8 cellular contexts compared by ENCODE assay signal in genomic region chr16:85490971-85491771, GRCh38.
DNase-seq lines count a peak whose midpoint lies in the region; ATAC-seq, FAIRE-seq and TF ChIP-seq lines count a peak whose summit lies in the region.

No MANE protein-coding gene starts in this region.

- H3K4me1 Mint-ChIP-seq in stimulated activated naive CD8-positive, alpha-beta T cell treated with anti-CD3 and anti-CD28 coated beads, Interleukin-15, Interleukin-2, amounts not matched to agents 100 ng/mL and 50 ng/mL, for 24 hours (ENCODE audit: low read depth): peaks cover 16% of the 10 kb centered on the region

- no peak overlapping the region for H3K9ac ChIP-seq in keratinocyte (ENCODE audit: control insufficient read depth, extremely low read depth, insufficient read depth, low read length)

- H2AFZ ChIP-seq in keratinocyte (ENCODE audit: control insufficient read depth, low read length): no peak overlapping the region

- DNase-seq in AML-193 (lab: John Stamatoyannopoulos, UW): peak; percentile 8
- peak; percentile 76 for DNase-seq in KBM-7
- peak; percentile 16 for DNase-seq in activated T-cell treated with anti-CD3 and anti-CD28 coated beads for 24 hours (ENCODE audit: low read depth)
- no peak for DNase-seq in keratinocyte (ENCODE audit: low read depth, low spot score)
- no peak for DNase-seq in NCI-H187 treated with DMSO at 0.1 percent for 48 hours (lab: John Stamatoyannopoulos, UW)

- no peaks in the 10 kb centered on the region for H3K9me1 ChIP-seq in keratinocyte (ENCODE audit: control insufficient read depth, extremely low read depth, insufficient read depth, low read length)

- no peaks in the 10 kb centered on the region for H3K9me3 Mint-ChIP-seq in stimulated activated naive CD8-positive, alpha-beta T cell treated with anti-CD3 and anti-CD28 coated beads, Interleukin-15, Interleukin-2, amounts not matched to agents 100 ng/mL and 50 ng/mL, for 24 hours

- peaks cover 8% of the 10 kb centered on the region for H3K4me1 ChIP-seq in keratinocyte (ENCODE audit: control insufficient read depth, extremely low read depth, insufficient read depth, low read length)

- ATAC-seq in GM21367 (IDR thresholded peaks at IDR 0.05; ENCODE audit: unreplicated experiment) (no peak), GM21529 (IDR thresholded peaks at IDR 0.05; ENCODE audit: unreplicated experiment) (no peak)

- dilution Hi-C loops in keratinocyte (cut with MboI; ENCODE audit: extremely low pct_ligation_motif_present, low sequenced_read_pairs): no loop called here

- peaks cover 2% of the 10 kb centered on the region for H4K20me1 ChIP-seq in keratinocyte (ENCODE audit: control insufficient read depth, extremely low read depth, insufficient read depth, low read length)

- in situ Hi-C loops in KBM-7 (cut with MboI; ENCODE audit: low pct_unique_long_range_greater_than_20kb, low sequenced_read_pairs): no loop called here

- TF ChIP-seq CTCF in keratinocyte (optimal IDR thresholded peaks at IDR 0.05 in 1 of 3, IDR thresholded peaks at IDR 0.05 in 1 of 3, conservative IDR thresholded peaks at IDR 0.05 in 1 of 3; ENCODE audit: extremely low read depth in 1 of 3, insufficient read depth in 2 of 3, low read length in 3 of 3): peak; percentile 66 to 90 (median 72)

- no peaks in the 10 kb centered on the region for H3K36me3 ChIP-seq in keratinocyte (ENCODE audit: control insufficient read depth in 2 of 2, extremely low read depth in 1 of 2, insufficient read depth in 2 of 2, low read length in 2 of 2)

- peak overlapping the region; percentile 31 for H3K27ac Mint-ChIP-seq in stimulated activated naive CD8-positive, alpha-beta T cell treated with anti-CD3 and anti-CD28 coated beads, Interleukin-15, Interleukin-2, amounts not matched to agents 100 ng/mL and 50 ng/mL, for 24 hours

- H3K79me2 ChIP-seq in keratinocyte (ENCODE audit: control insufficient read depth, insufficient read depth, low read length): no peaks in the 10 kb centered on the region

- H3K4me2 ChIP-seq in keratinocyte (ENCODE audit: control insufficient read depth, extremely low read depth, insufficient read depth, low read depth, low read length): no peak overlapping the region

- no peak for FAIRE-seq in keratinocyte (lab: Jason Lieb, UNC)

- no peak overlapping the region for H3K4me3 ChIP-seq in keratinocyte (ENCODE audit: control insufficient read depth in 2 of 3, extremely low read depth in 1 of 3, insufficient read depth in 2 of 3, low read depth in 1 of 3, low read length in 3 of 3)

- H3K4me3 Mint-ChIP-seq in stimulated activated naive CD8-positive, alpha-beta T cell treated with anti-CD3 and anti-CD28 coated beads, Interleukin-15, Interleukin-2, amounts not matched to agents 100 ng/mL and 50 ng/mL, for 24 hours: no peak overlapping the region

- no peaks in the 10 kb centered on the region for H3K9me3 ChIP-seq in keratinocyte (ENCODE audit: control insufficient read depth, low read depth, low read length)

- H3K27me3 Mint-ChIP-seq in stimulated activated naive CD8-positive, alpha-beta T cell treated with anti-CD3 and anti-CD28 coated beads, Interleukin-15, Interleukin-2, amounts not matched to agents 100 ng/mL and 50 ng/mL, for 24 hours: no peaks in the 10 kb centered on the region

- H3K27ac ChIP-seq in keratinocyte (ENCODE audit: control insufficient read depth, insufficient read depth, low read length): no peak overlapping the region

- H3K36me3 Mint-ChIP-seq in stimulated activated naive CD8-positive, alpha-beta T cell treated with anti-CD3 and anti-CD28 coated beads, Interleukin-15, Interleukin-2, amounts not matched to agents 100 ng/mL and 50 ng/mL, for 24 hours (ENCODE audit: low read depth): no peaks in the 10 kb centered on the region

- peaks cover 20% of the 10 kb centered on the region for H3K27me3 ChIP-seq in keratinocyte (ENCODE audit: control insufficient read depth, extremely low read depth, insufficient read depth, low read length)

Comparison
In these comparisons a context has a peak if more than half of its experiments do, and no peak if none do; other contexts are left out.
1. DNase-seq: peak in AML-193 (2 of 2), KBM-7 (single experiment) and activated T-cell treated with anti-CD3 and anti-CD28 coated beads for 24 hours (single experiment); none in keratinocyte (single experiment) and NCI-H187 treated with DMSO at 0.1 percent for 48 hours (single experiment).